Comparison of ENCODE assay signal across 10 cellular contexts in genomic region chr4:77473509-77473908, GRCh38.
DNase-seq lines count a peak whose midpoint lies in the region; ATAC-seq and TF ChIP-seq lines count a peak whose summit lies in the region.
"Had no signal": no experiment of that assay in that cellular context is flagged by ENCODE, and none has a peak within 500 bp of the region (broad histone marks: within the 10 kb centered on the region; RNA-seq: fewer than 3 reads in every experiment).

No MANE protein-coding gene starts in this region.

- H3K27me3 Mint-ChIP-seq in Caco-2 (ENCODE audit: insufficient read depth, unreplicated experiment), result peaks cover 14% of the 10 kb centered on the region

- no peaks in the 10 kb centered on the region for H3K27me3 ChIP-seq in Caco-2 (replicated peaks; ENCODE audit: control insufficient read depth, insufficient read depth, low read length)
- peaks cover 69% of the 10 kb centered on the region for H3K27me3 ChIP-seq in GM23248 (replicated peaks; ENCODE audit: insufficient read depth)

- no peak overlapping the region for H3K4me2 ChIP-seq in GM23248 (ENCODE audit: unreplicated experiment)

- H4K20me1 ChIP-seq in GM23248 (ENCODE audit: insufficient read depth), result no peaks in the 10 kb centered on the region

- H3K9me3 Mint-ChIP-seq in Caco-2 (ENCODE audit: unreplicated experiment), result no peaks in the 10 kb centered on the region

- intact Hi-C loops in Caco-2 (cut with micrococcal nuclease; ENCODE audit: unreplicated experiment) (loop anchor here (1.0 to 10.0 kb wide), 2 partner anchors 88 to 121 kb away; no protein-coding TSS in a partner anchor), left ventricle myocardium superior (cut with micrococcal nuclease) (no loop called here)

- no peak overlapping the region for H3K27ac Mint-ChIP-seq in Caco-2 (ENCODE audit: unreplicated experiment)

- no TSS peak for BruUV-seq in Caco-2 (replicated peaks; lab: Mats Ljungman, UMichigan)

- no peak overlapping the region for H3K9ac ChIP-seq in GM23248

- WGBS in GM23248 (ENCODE audit: low coverage in 1 of 2, low lambda C conversion rate in 2 of 2, missing lambda C conversion rate in 2 of 2), 2 experiments, result 0% methylated on average over 1 of the region's 1 CpG

- POLR2A ChIA-PET in Caco-2 (lab: Charles Lee), result no interaction called here

- in situ Hi-C loops in GM23248 (cut with MboI), result no loop called here

- peak; percentile 12 to 36 for TF ChIP-seq CTCF in Caco-2 (IDR thresholded peaks at IDR 0.05; ENCODE audit: insufficient read depth in 1 of 2, low read depth in 1 of 2, low read length in 1 of 2, severe bottlenecking in 1 of 2, unreplicated experiment in 1 of 2)

- H3K27ac ChIP-seq in GM23248, result no peak overlapping the region
- H3K27ac ChIP-seq: epithelial cell of prostate had no signal

- no peaks in the 10 kb centered on the region for H3K4me1 Mint-ChIP-seq in Caco-2 (ENCODE audit: low read depth, unreplicated experiment)

- H3K36me3 ChIP-seq in Caco-2 (ENCODE audit: control insufficient read depth, insufficient read depth, low read length), result no peaks in the 10 kb centered on the region
- H3K36me3 ChIP-seq in GM23248 (ENCODE audit: low read depth), result no peaks in the 10 kb centered on the region

- H3K4me1 ChIP-seq in Caco-2, result no peaks in the 10 kb centered on the region
- no peaks in the 10 kb centered on the region for H3K4me1 ChIP-seq in GM23248 (ENCODE audit: insufficient read depth)

- CTCF ChIA-PET in Caco-2 (lab: Charles Lee), result no interaction called here

- no peaks in the 10 kb centered on the region for H3K36me3 Mint-ChIP-seq in Caco-2 (ENCODE audit: insufficient read depth, unreplicated experiment)

- no peaks in the 10 kb centered on the region for H3K79me2 ChIP-seq in GM23248 (ENCODE audit: insufficient read depth)

- peaks cover 4% of the 10 kb centered on the region; the same call in 1 of the 2 replicates for H3K9me3 ChIP-seq in Caco-2
- no peaks in the 10 kb centered on the region for H3K9me3 ChIP-seq in GM23248 (ENCODE audit: low read depth)

- no peaks in the 10 kb centered on the region for H3F3A ChIP-seq in GM23248 (ENCODE audit: insufficient read depth)

- H3K9me2 ChIP-seq in GM23248 (ENCODE audit: insufficient read depth), result no peaks in the 10 kb centered on the region

- no peak overlapping the region for H3K4me3 Mint-ChIP-seq in Caco-2 (ENCODE audit: unreplicated experiment)

- ATAC-seq in left ventricle myocardium superior, result no peak

- DNase-seq in Caco-2 (peak in 1 of 2 experiments; percentile 8), GM23248 (peak; percentile 25), SKM-1 (lab: John Stamatoyannopoulos, UW; ENCODE audit: unreplicated experiment) (peak; percentile 19), iPS-NIHi11 (ENCODE audit: low spot score) (peak; percentile 75), T1000 (lab: John Stamatoyannopoulos, UW) (no peak), NCI-H1417 treated with DMSO at 0.1 percent for 48 hours (lab: John Stamatoyannopoulos, UW) (no peak), left ventricle myocardium superior (no peak)
- no peak for DNase-seq in stimulated activated naive CD4-positive, alpha-beta T cell treated with Interleukin-2 at 50 U/mL for 16 hours (lab: John Stamatoyannopoulos, UW)
- DNase-seq: stimulated activated CD4-positive, alpha-beta T cell treated with anti-CD3 and anti-CD28 coated beads, Interleukin-12 subunit alpha, Interleukin-12 subunit beta, amount 100 ng/mL, for 4 hours had no signal

- no peak overlapping the region for H2AFZ ChIP-seq in GM23248

- H3K4me3 ChIP-seq in Caco-2 (ENCODE audit: low read depth, low read length), result no peak overlapping the region
- H3K4me3 ChIP-seq in GM23248, result no peak overlapping the region

Comparison
In these comparisons a context has a peak if more than half of its experiments do, and no peak if none do; other contexts are left out.
1. DNase-seq: peak in GM23248 (single experiment), SKM-1 (single experiment) and iPS-NIHi11 (single experiment); none in stimulated activated naive CD4-positive, alpha-beta T cell treated with Interleukin-2 at 50 U/mL for 16 hours (single experiment), T1000 (single experiment), NCI-H1417 treated with DMSO at 0.1 percent for 48 hours (single experiment) and left ventricle myocardium superior (single experiment).